In the genomic region with DNA sequence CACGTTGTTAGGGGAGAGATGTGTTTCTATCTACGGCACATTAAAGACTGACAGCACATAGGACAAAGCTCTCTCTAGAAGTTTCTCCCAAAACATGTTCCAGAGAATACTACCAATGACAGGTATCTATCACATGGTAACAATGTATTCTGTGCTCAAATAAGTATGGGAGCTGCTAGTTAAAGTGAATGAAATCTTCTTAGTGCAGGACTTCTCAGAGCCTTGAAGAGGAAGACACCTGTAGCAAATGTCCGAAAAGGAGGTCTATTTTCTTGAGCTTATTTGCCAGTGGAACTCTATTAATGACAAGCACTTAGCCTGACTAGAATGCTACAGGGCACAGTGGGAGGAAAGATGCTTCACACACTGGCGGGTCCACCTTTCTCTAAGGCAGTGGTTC, we compare ENCODE assay signal across 29 cellular contexts.
"Had no signal": no experiment of that assay in that cellular context is flagged by ENCODE, and none has a peak within 500 bp of the region (broad histone marks: within the 10 kb centered on the region; RNA-seq: fewer than 3 reads in every experiment).

No MANE protein-coding gene starts in this region.

- H3K27me3 Mint-ChIP-seq: dendritic cell treated with granulocyte-macrophage colony-stimulating factor and Interleukin-4, amounts not matched to agents 40 ng/mL and 50 ng/mL, for 4 days; effector memory CD8-positive, alpha-beta T cell had no signal

- H3K4me3 Mint-ChIP-seq: dendritic cell treated with granulocyte-macrophage colony-stimulating factor and Interleukin-4, amounts not matched to agents 40 ng/mL and 50 ng/mL, for 4 days; effector memory CD8-positive, alpha-beta T cell; endodermal cell had no signal

- H3K27me3 ChIP-seq: colonic mucosa, dorsolateral prefrontal cortex, esophagus muscularis mucosa, esophagus squamous epithelium, foreskin keratinocyte, gastrocnemius medialis, gastroesophageal sphincter, heart left ventricle, heart right ventricle, hepatocyte had no signal

- H2AFZ ChIP-seq: hepatocyte had no signal

- ATAC-seq: effector memory CD8-positive, alpha-beta T cell; esophagus mucosa; foreskin keratinocyte; gastrocnemius medialis; gastroesophageal sphincter; heart left ventricle; heart right ventricle had no signal

- H3K4me1 ChIP-seq: colonic mucosa, foreskin keratinocyte had no signal

- DNase-seq: colonic mucosa; cortex of kidney; dermis blood vessel endothelial cell; dorsolateral prefrontal cortex; effector CD4-positive, alpha-beta T cell; effector CD8-positive, alpha-beta T cell; effector memory CD4-positive, alpha-beta T cell; effector memory CD8-positive, alpha-beta T cell; endodermal cell; erythroblast; esophagus squamous epithelium; foreskin fibroblast; foreskin keratinocyte; foreskin melanocyte; gastrocnemius medialis; glutamatergic neuron; heart left ventricle; heart right ventricle had no signal

- H3K27ac ChIP-seq: colonic mucosa, coronary artery, dorsolateral prefrontal cortex, epithelial cell of prostate, esophagus muscularis mucosa, esophagus squamous epithelium, foreskin keratinocyte, gastrocnemius medialis, gastroesophageal sphincter, heart left ventricle, heart right ventricle, hepatocyte had no signal

- H3K27ac Mint-ChIP-seq: dendritic cell treated with granulocyte-macrophage colony-stimulating factor and Interleukin-4, amounts not matched to agents 40 ng/mL and 50 ng/mL, for 4 days; effector memory CD8-positive, alpha-beta T cell; endodermal cell had no signal

- H3K9me3 Mint-ChIP-seq: dendritic cell treated with granulocyte-macrophage colony-stimulating factor and Interleukin-4, amounts not matched to agents 40 ng/mL and 50 ng/mL, for 4 days; effector memory CD8-positive, alpha-beta T cell; endodermal cell had no signal

- FAIRE-seq: colon, endometrium, endothelial cell of umbilical vein, frontal cortex had no signal

- H3K4me3 ChIP-seq: colonic mucosa, coronary artery, dorsolateral prefrontal cortex, esophagus muscularis mucosa, esophagus squamous epithelium, gastrocnemius medialis, gastroesophageal sphincter, heart left ventricle, heart right ventricle, hepatocyte had no signal

- H3K79me2 ChIP-seq: hepatocyte had no signal

- H3K9me3 ChIP-seq: colonic mucosa, esophagus muscularis mucosa, esophagus squamous epithelium, gastrocnemius medialis, gastroesophageal sphincter, heart left ventricle, heart right ventricle had no signal

- H3K36me3 ChIP-seq: colonic mucosa, gastrocnemius medialis had no signal

- H3K4me2 ChIP-seq: hepatocyte had no signal
